In genomic region chr10:73648252-73648651, GRCh38 we compare ENCODE assay signal across 10 cellular contexts. TPM values are rescaled to one million over a fixed set of nuclear protein-coding genes. Genes with fewer than 3 reads are reported as not detected.
DNase-seq lines count a peak whose midpoint lies in the region; ATAC-seq and TF ChIP-seq lines count a peak whose summit lies in the region.
"Had no signal": no experiment of that assay in that cellular context is flagged by ENCODE, and none has a peak within 500 bp of the region (broad histone marks: within the 10 kb centered on the region; RNA-seq: fewer than 3 reads in every experiment).

No MANE protein-coding gene starts in this region.

- no peak for TF ChIP-seq POLR2A in transverse colon (IDR thresholded peaks at IDR 0.05)

- H3K9me3 ChIP-seq in muscle layer of colon (ENCODE audit: low read length) (no peaks in the 10 kb centered on the region), transverse colon (no peaks in the 10 kb centered on the region)

- peak overlapping the region; percentile 58 for H3K4me3 Mint-ChIP-seq in activated CD8-positive, alpha-beta T cell treated with anti-CD3 and anti-CD28 coated beads for 36 hours
- H3K4me3 Mint-ChIP-seq in activated CD8-positive, alpha-beta T cell treated with anti-CD3 and anti-CD28 coated beads, Interleukin-2, amount 10 ng/mL, durations not matched to agents 7 days and 5 days, result no peak overlapping the region

- no peak overlapping the region for H3K27ac Mint-ChIP-seq in activated CD8-positive, alpha-beta T cell treated with anti-CD3 and anti-CD28 coated beads for 36 hours
- H3K27ac Mint-ChIP-seq in activated CD8-positive, alpha-beta T cell treated with anti-CD3 and anti-CD28 coated beads, Interleukin-2, amount 10 ng/mL, durations not matched to agents 7 days and 5 days, result no peak overlapping the region

- CTCF ChIA-PET in activated CD8-positive, alpha-beta T cell treated with anti-CD3 and anti-CD28 coated beads for 36 hours (lab: Charles Lee), result interaction anchor here (1.1 to 9.2 kb wide), 4 partner anchors 20 to 118 kb away, joined by 3 to 143 read pairs (median 3); no protein-coding TSS in a partner anchor
- CTCF ChIA-PET in activated CD8-positive, alpha-beta T cell treated with anti-CD3 and anti-CD28 coated beads, Interleukin-2, amount 10 ng/mL, durations not matched to agents 7 days and 5 days (lab: Charles Lee), result interaction anchor here (0.8 to 12.0 kb wide), 3 partner anchors 11 to 118 kb away, joined by 3 to 152 read pairs (median 3); no protein-coding TSS in a partner anchor

- H3K36me3 ChIP-seq in muscle layer of colon (ENCODE audit: insufficient read depth, low read length) (no peaks in the 10 kb centered on the region), transverse colon (no peaks in the 10 kb centered on the region)

- TF ChIP-seq CTCF in activated CD8-positive, alpha-beta T cell treated with anti-CD3 and anti-CD28 coated beads for 36 hours (IDR thresholded peaks at IDR 0.05), result no peak
- TF ChIP-seq CTCF in epithelial cell of proximal tubule (conservative IDR thresholded peaks at IDR 0.05; ENCODE audit: low read depth, low read length), result no peak
- TF ChIP-seq CTCF in transverse colon (IDR thresholded peaks at IDR 0.05), result no peak

- DNase-seq in activated CD8-positive, alpha-beta T cell treated with anti-CD3 and anti-CD28 coated beads for 36 hours, result no peak
- DNase-seq in activated CD8-positive, alpha-beta T cell treated with anti-CD3 and anti-CD28 coated beads, Interleukin-2, amount 10 ng/mL, durations not matched to agents 7 days and 5 days, result no peak
- DNase-seq in epithelial cell of proximal tubule (ENCODE audit: low read depth) (no peak), transverse colon (no peak), GOT3 (lab: John Stamatoyannopoulos, UW) (no peak), NCI-H748 treated with DMSO at 0.1 percent for 48 hours (lab: John Stamatoyannopoulos, UW) (no peak), amniotic stem cell (lab: John Stamatoyannopoulos, UW) (no peak)
- DNase-seq: KG1 had no signal

- H3K4me3 ChIP-seq in epithelial cell of proximal tubule (ENCODE audit: low read depth, low read length) (peak overlapping the region; percentile 64), muscle layer of colon (ENCODE audit: low read depth in 1 of 2, low read length in 2 of 2) (peak overlapping the region; percentile 87 to 97), transverse colon (peak overlapping the region in 3 of 4 donors; percentile 59 to 78 (median 64))

- no peak for ATAC-seq in activated CD8-positive, alpha-beta T cell treated with anti-CD3 and anti-CD28 coated beads for 36 hours
- ATAC-seq in activated CD8-positive, alpha-beta T cell treated with anti-CD3 and anti-CD28 coated beads, Interleukin-2, amount 10 ng/mL, durations not matched to agents 7 days and 5 days, result no peak

- no peaks in the 10 kb centered on the region for H3K4me1 ChIP-seq in muscle layer of colon (ENCODE audit: insufficient read depth, low read length)
- peaks cover 0 to 30% (median 16%) of the 10 kb centered on the region in 4 donors for H3K4me1 ChIP-seq in transverse colon

- no peaks in the 10 kb centered on the region for H3K9me3 Mint-ChIP-seq in activated CD8-positive, alpha-beta T cell treated with anti-CD3 and anti-CD28 coated beads for 36 hours
- H3K9me3 Mint-ChIP-seq in activated CD8-positive, alpha-beta T cell treated with anti-CD3 and anti-CD28 coated beads, Interleukin-2, amount 10 ng/mL, durations not matched to agents 7 days and 5 days (ENCODE audit: insufficient read depth), result no peaks in the 10 kb centered on the region
- H3K9me3 Mint-ChIP-seq: central memory CD8-positive, alpha-beta T cell had no signal

- H3K27me3 ChIP-seq in muscle layer of colon (ENCODE audit: control insufficient read depth in 1 of 2, insufficient read depth in 2 of 2, low read length in 2 of 2) (no peaks in the 10 kb centered on the region), transverse colon (no peaks in the 10 kb centered on the region)

- in situ Hi-C loops in transverse colon (cut with MboI; ENCODE audit: low pct_ligation_motif_present in 1 of 4, low pct_unique_long_range_greater_than_20kb in 1 of 4, low sequenced_read_pairs in 3 of 4), result loop anchor here in 1 of 4 donors (25.0 kb wide), 1 partner anchor 386 kb away; the partner anchor contains the start of gene MRPS16

- intact Hi-C loops in activated CD8-positive, alpha-beta T cell treated with anti-CD3 and anti-CD28 coated beads for 36 hours (cut with micrococcal nuclease), result no loop called here
- intact Hi-C loops in transverse colon (cut with DNase I; ENCODE audit: low total_unique reads), result no loop called here

- peaks cover 15% of the 10 kb centered on the region for H3K4me1 Mint-ChIP-seq in activated CD8-positive, alpha-beta T cell treated with anti-CD3 and anti-CD28 coated beads for 36 hours (ENCODE audit: low read depth)
- peaks cover 26% of the 10 kb centered on the region for H3K4me1 Mint-ChIP-seq in activated CD8-positive, alpha-beta T cell treated with anti-CD3 and anti-CD28 coated beads, Interleukin-2, amount 10 ng/mL, durations not matched to agents 7 days and 5 days (ENCODE audit: low read depth)
- H3K4me1 Mint-ChIP-seq: central memory CD8-positive, alpha-beta T cell had no signal

- WGBS in transverse colon (ENCODE audit: low coverage in 1 of 2), 2 donors, result 57% methylated on average over 6 of the region's 16 CpGs; no CpG with 5 or more reads in 1 of the 2 donors

- peak overlapping the region; percentile 51 for H3K9ac ChIP-seq in muscle layer of colon (ENCODE audit: low read length)

- POLR2A ChIA-PET in activated CD8-positive, alpha-beta T cell treated with anti-CD3 and anti-CD28 coated beads for 36 hours (lab: Charles Lee), result interaction anchor here (1.0 kb wide), 1 partner anchor 119 kb away, joined by 3 read pairs; no protein-coding TSS in a partner anchor
- POLR2A ChIA-PET in activated CD8-positive, alpha-beta T cell treated with anti-CD3 and anti-CD28 coated beads, Interleukin-2, amount 10 ng/mL, durations not matched to agents 7 days and 5 days (lab: Charles Lee), result no interaction called here

- H3K27ac ChIP-seq in muscle layer of colon (ENCODE audit: low read depth, low read length), result peak overlapping the region; percentile 80
- H3K27ac ChIP-seq in transverse colon, result peak overlapping the region in 2 of 4 donors; percentile 43 to 47

- H3K27me3 Mint-ChIP-seq in activated CD8-positive, alpha-beta T cell treated with anti-CD3 and anti-CD28 coated beads for 36 hours, result peaks cover 3% of the 10 kb centered on the region
- H3K27me3 Mint-ChIP-seq in activated CD8-positive, alpha-beta T cell treated with anti-CD3 and anti-CD28 coated beads, Interleukin-2, amount 10 ng/mL, durations not matched to agents 7 days and 5 days (ENCODE audit: low read depth), result peaks cover 12% of the 10 kb centered on the region
- H3K27me3 Mint-ChIP-seq: central memory CD8-positive, alpha-beta T cell had no signal

- TF ChIP-seq EP300 in transverse colon (IDR thresholded peaks at IDR 0.05; ENCODE audit: low read depth), result no peak

- H3K36me3 Mint-ChIP-seq in activated CD8-positive, alpha-beta T cell treated with anti-CD3 and anti-CD28 coated beads for 36 hours (ENCODE audit: low read depth), result no peaks in the 10 kb centered on the region
- H3K36me3 Mint-ChIP-seq in activated CD8-positive, alpha-beta T cell treated with anti-CD3 and anti-CD28 coated beads, Interleukin-2, amount 10 ng/mL, durations not matched to agents 7 days and 5 days (ENCODE audit: low read depth), result no peaks in the 10 kb centered on the region

RNA-seq across cellular contexts. Expression of gene MYOZ1, which starts 7.0 kb away (rescaled TPM):
- not detected for total RNA-seq in activated CD8-positive, alpha-beta T cell treated with anti-CD3 and anti-CD28 coated beads for 36 hours
- total RNA-seq in activated CD8-positive, alpha-beta T cell treated with anti-CD3 and anti-CD28 coated beads, Interleukin-2, amount 10 ng/mL, durations not matched to agents 7 days and 5 days, result not detected
- total RNA-seq in epithelial cell of proximal tubule (1.1 TPM in 1 of 2 replicates, not detected in the other), transverse colon (1 to 10 TPM in 1 of 4 donors, not detected in 3; 1.1 TPM)

RNA-seq across cellular contexts. Expression of gene SYNPO2L, which starts 7.6 kb away (rescaled TPM):
- total RNA-seq in activated CD8-positive, alpha-beta T cell treated with anti-CD3 and anti-CD28 coated beads for 36 hours, result not detected
- under 1 TPM in 1 of 2 experiments, not detected in 1; 0.05 TPM for total RNA-seq in activated CD8-positive, alpha-beta T cell treated with anti-CD3 and anti-CD28 coated beads, Interleukin-2, amount 10 ng/mL, durations not matched to agents 7 days and 5 days
- total RNA-seq in epithelial cell of proximal tubule (not detected in 2 replicates), transverse colon (1 to 10 TPM in 1 of 4 donors, under 1 TPM in 1, not detected in 2; 0.14 to 4.5 TPM)

RNA-seq across cellular contexts. Expression of gene AGAP5, which starts 49.7 kb away (rescaled TPM):
- 1 to 10 TPM; 8.8 to 9.8 TPM for total RNA-seq in activated CD8-positive, alpha-beta T cell treated with anti-CD3 and anti-CD28 coated beads for 36 hours
- total RNA-seq in activated CD8-positive, alpha-beta T cell treated with anti-CD3 and anti-CD28 coated beads, Interleukin-2, amount 10 ng/mL, durations not matched to agents 7 days and 5 days, result 1 to 10 TPM; 9.3 to 10.0 TPM
- total RNA-seq in epithelial cell of proximal tubule, result 1.0 and 1.9 TPM in 2 replicates
- 10 to 100 TPM in 1 of 4 donors, 1 to 10 TPM in 2, not detected in 1; 8.0 to 12.7 (median 8.6) TPM for total RNA-seq in transverse colon

RNA-seq across cellular contexts. Expression of gene USP54, which starts 57.1 kb away (rescaled TPM):
- 1 to 10 TPM; 3.1 to 4.6 TPM for total RNA-seq in activated CD8-positive, alpha-beta T cell treated with anti-CD3 and anti-CD28 coated beads for 36 hours
- total RNA-seq in activated CD8-positive, alpha-beta T cell treated with anti-CD3 and anti-CD28 coated beads, Interleukin-2, amount 10 ng/mL, durations not matched to agents 7 days and 5 days, result 1 to 10 TPM; 3.7 to 4.3 TPM
- total RNA-seq in epithelial cell of proximal tubule (13.7 and 17.2 TPM in 2 replicates), transverse colon (100 to 1,000 TPM; 109 to 168 (median 114) TPM)
